15 cellular contexts compared by ENCODE assay signal in genomic region chr10:89182894-89183293, GRCh38. TPM values are rescaled to one million over a fixed set of nuclear protein-coding genes. Genes with fewer than 3 reads are reported as not detected.
A peak's percentile ranks its signal among the peaks of the same experiment; 100 is the strongest.
DNase-seq lines count a peak whose midpoint lies in the region; ATAC-seq, FAIRE-seq and TF ChIP-seq lines count a peak whose summit lies in the region.
"Had no signal": no experiment of that assay in that cellular context is flagged by ENCODE, and none has a peak within 500 bp of the region (broad histone marks: within the 10 kb centered on the region; RNA-seq: fewer than 3 reads in every experiment).

No MANE protein-coding gene starts in this region.

- intact Hi-C loops in activated CD4-positive, alpha-beta memory T cell treated with anti-CD3 and anti-CD28 coated beads for 36 hours (cut with micrococcal nuclease), result no loop called here
- intact Hi-C loops in sciatic nerve (cut with DNase I) (no loop called here), kidney (cut with DNase I) (no loop called here)

- H3K4me1 ChIP-seq in GM23338 (ENCODE audit: insufficient read depth), result no peaks in the 10 kb centered on the region
- H3K4me1 ChIP-seq in hepatocyte (ENCODE audit: insufficient read depth), result peaks cover 7% of the 10 kb centered on the region
- no peaks in the 10 kb centered on the region for H3K4me1 ChIP-seq in kidney (ENCODE audit: control insufficient read depth in 1 of 2, insufficient read depth in 1 of 2, low read depth in 1 of 2, low read length in 2 of 2)

- H3K27me3 ChIP-seq in GM23338 (ENCODE audit: insufficient read depth), result no peaks in the 10 kb centered on the region
- H3K27me3 ChIP-seq in hepatocyte, result peaks cover 19% of the 10 kb centered on the region
- H3K27me3 ChIP-seq: BLaER1 treated with 17β-estradiol and CSF1 and Interleukin-3, amounts not matched to agents 10 nM and 100 nM had no signal

- ATAC-seq in GM23338 (no peak), sciatic nerve (no peak)
- ATAC-seq in activated T-helper 17 cell treated with anti-CD3 and anti-CD28 coated beads, Interleukin-2, amount 50 U/mL, for 72 hours (replicated peaks), result peak; percentile 44

- no peak overlapping the region for H3K27ac ChIP-seq in GM23338 (ENCODE audit: low read depth)
- H3K27ac ChIP-seq in hepatocyte, result no peak overlapping the region
- H3K27ac ChIP-seq in kidney (ENCODE audit: low read depth in 2 of 2, low read length in 2 of 2), result no peak overlapping the region
- H3K27ac ChIP-seq: BLaER1 treated with 17β-estradiol and CSF1 and Interleukin-3, amounts not matched to agents 10 nM and 100 nM had no signal

- POLR2A ChIA-PET in activated CD4-positive, alpha-beta memory T cell treated with anti-CD3 and anti-CD28 coated beads for 36 hours (lab: Charles Lee), result interaction anchor here (0.5 kb wide), 1 partner anchor 16 kb away, joined by 3 read pairs; no protein-coding TSS in a partner anchor
- POLR2A ChIA-PET in activated CD4-positive, alpha-beta memory T cell treated with anti-CD3 and anti-CD28 coated beads, Interleukin-2, amount 10 ng/mL, durations not matched to agents 7 days and 5 days (lab: Charles Lee), result no interaction called here

- H3K9me2 ChIP-seq in GM23338 (ENCODE audit: insufficient read depth) (peaks cover 6% of the 10 kb centered on the region; the same call in 1 of the 2 replicates), hepatocyte (replicated peaks; ENCODE audit: insufficient read depth) (no peaks in the 10 kb centered on the region)

- TF ChIP-seq CTCF in GM23338 (conservative IDR thresholded peaks at IDR 0.05; ENCODE audit: low read depth in 2 of 2) (no peak), hepatocyte (IDR thresholded peaks at IDR 0.05; ENCODE audit: poor library complexity) (no peak), kidney (IDR thresholded peaks at IDR 0.05; ENCODE audit: borderline replicate concordance, extremely low read depth, insufficient read depth) (no peak)

- no peaks in the 10 kb centered on the region for H3K36me3 Mint-ChIP-seq in activated CD4-positive, alpha-beta memory T cell treated with anti-CD3 and anti-CD28 coated beads for 36 hours
- peaks cover 2% of the 10 kb centered on the region for H3K36me3 Mint-ChIP-seq in activated CD4-positive, alpha-beta memory T cell treated with anti-CD3 and anti-CD28 coated beads, Interleukin-2, amount 10 ng/mL, durations not matched to agents 7 days and 5 days (ENCODE audit: low read depth)
- no peaks in the 10 kb centered on the region for H3K36me3 Mint-ChIP-seq in GM23338 (ENCODE audit: low read depth)
- no peaks in the 10 kb centered on the region for H3K36me3 Mint-ChIP-seq in activated T-helper 17 cell treated with anti-CD3 and anti-CD28 coated beads, Interleukin-2, amount 50 U/mL, for 72 hours (ENCODE audit: low read depth)
- H3K36me3 Mint-ChIP-seq: CD4-positive, CD25-positive, alpha-beta regulatory T cell had no signal

- DNase-seq in activated CD4-positive, alpha-beta memory T cell treated with anti-CD3 and anti-CD28 coated beads for 36 hours, result peak; percentile 25
- DNase-seq in activated CD4-positive, alpha-beta memory T cell treated with anti-CD3 and anti-CD28 coated beads, Interleukin-2, amount 10 ng/mL, durations not matched to agents 7 days and 5 days, result no peak
- DNase-seq in GM12891 (ENCODE audit: insufficient read length, low spot score), result no peak
- peak; percentile 13 for DNase-seq in GM23338 (ENCODE audit: low spot score)
- no peak for DNase-seq in sciatic nerve (ENCODE audit: low spot score)
- no peak for DNase-seq in hepatocyte (ENCODE audit: low spot score)
- DNase-seq in kidney, result no peak
- DNase-seq: ACHN; CD4-positive, CD25-positive, alpha-beta regulatory T cell; DMS53; GF-D8; H9 had no signal

- H3K36me3 ChIP-seq in GM23338 (ENCODE audit: insufficient read depth) (no peaks in the 10 kb centered on the region), hepatocyte (replicated peaks; ENCODE audit: insufficient read depth, low read depth) (no peaks in the 10 kb centered on the region), kidney (ENCODE audit: control insufficient read depth in 1 of 2, insufficient read depth in 2 of 2, low read length in 2 of 2) (no peaks in the 10 kb centered on the region)
- H3K36me3 ChIP-seq: BLaER1 treated with 17β-estradiol and CSF1 and Interleukin-3, amounts not matched to agents 10 nM and 100 nM had no signal

- 86% methylated on average over 2 of the region's 2 CpGs for WGBS in hepatocyte (ENCODE audit: low lambda C conversion rate, missing lambda C conversion rate)

- H2AFZ ChIP-seq in GM23338 (no peak overlapping the region), hepatocyte (no peak overlapping the region)

- H3F3A ChIP-seq in GM23338 (replicated peaks; ENCODE audit: low read depth), result no peaks in the 10 kb centered on the region

- H3K4me3 ChIP-seq in GM23338 (no peak overlapping the region), hepatocyte (no peak overlapping the region), kidney (ENCODE audit: low read length in 2 of 2) (no peak overlapping the region)
- H3K4me3 ChIP-seq: BLaER1 treated with 17β-estradiol and CSF1 and Interleukin-3, amounts not matched to agents 10 nM and 100 nM had no signal

- H3K27me3 Mint-ChIP-seq in activated CD4-positive, alpha-beta memory T cell treated with anti-CD3 and anti-CD28 coated beads for 36 hours, result peaks cover 8% of the 10 kb centered on the region
- H3K27me3 Mint-ChIP-seq in activated CD4-positive, alpha-beta memory T cell treated with anti-CD3 and anti-CD28 coated beads, Interleukin-2, amount 10 ng/mL, durations not matched to agents 7 days and 5 days, result peaks cover 15% of the 10 kb centered on the region
- peaks cover 2% of the 10 kb centered on the region for H3K27me3 Mint-ChIP-seq in GM23338 (ENCODE audit: insufficient read depth, low read depth, poor library complexity)
- H3K27me3 Mint-ChIP-seq in activated T-helper 17 cell treated with anti-CD3 and anti-CD28 coated beads, Interleukin-2, amount 50 U/mL, for 72 hours, result peaks cover 4% of the 10 kb centered on the region

- H3K4me2 ChIP-seq in GM23338 (no peak overlapping the region), hepatocyte (no peak overlapping the region)
- H3K4me2 ChIP-seq: BLaER1 treated with 17β-estradiol and CSF1 and Interleukin-3, amounts not matched to agents 10 nM and 100 nM had no signal

- H3K9me3 ChIP-seq in hepatocyte (ENCODE audit: low read depth) (no peaks in the 10 kb centered on the region), kidney (ENCODE audit: control insufficient read depth in 1 of 2, low read length in 2 of 2) (peaks cover 0 to 3% of the 10 kb centered on the region in 2 donors)

- no peak overlapping the region for H3K4me3 Mint-ChIP-seq in activated CD4-positive, alpha-beta memory T cell treated with anti-CD3 and anti-CD28 coated beads for 36 hours
- H3K4me3 Mint-ChIP-seq in activated CD4-positive, alpha-beta memory T cell treated with anti-CD3 and anti-CD28 coated beads, Interleukin-2, amount 10 ng/mL, durations not matched to agents 7 days and 5 days, result no peak overlapping the region
- no peak overlapping the region for H3K4me3 Mint-ChIP-seq in GM23338
- no peak overlapping the region for H3K4me3 Mint-ChIP-seq in activated T-helper 17 cell treated with anti-CD3 and anti-CD28 coated beads, Interleukin-2, amount 50 U/mL, for 72 hours
- H3K4me3 Mint-ChIP-seq: CD4-positive, CD25-positive, alpha-beta regulatory T cell; H9 had no signal

- no peak overlapping the region for H3K27ac Mint-ChIP-seq in activated CD4-positive, alpha-beta memory T cell treated with anti-CD3 and anti-CD28 coated beads for 36 hours
- H3K27ac Mint-ChIP-seq in activated CD4-positive, alpha-beta memory T cell treated with anti-CD3 and anti-CD28 coated beads, Interleukin-2, amount 10 ng/mL, durations not matched to agents 7 days and 5 days, result no peak overlapping the region
- H3K27ac Mint-ChIP-seq in GM23338, result no peak overlapping the region
- H3K27ac Mint-ChIP-seq in activated T-helper 17 cell treated with anti-CD3 and anti-CD28 coated beads, Interleukin-2, amount 50 U/mL, for 72 hours, result no peak overlapping the region
- H3K27ac Mint-ChIP-seq: CD4-positive, CD25-positive, alpha-beta regulatory T cell; H9 had no signal

- no peaks in the 10 kb centered on the region for H3K9me3 Mint-ChIP-seq in activated CD4-positive, alpha-beta memory T cell treated with anti-CD3 and anti-CD28 coated beads for 36 hours
- no peaks in the 10 kb centered on the region for H3K9me3 Mint-ChIP-seq in activated CD4-positive, alpha-beta memory T cell treated with anti-CD3 and anti-CD28 coated beads, Interleukin-2, amount 10 ng/mL, durations not matched to agents 7 days and 5 days
- H3K9me3 Mint-ChIP-seq in GM23338, result no peaks in the 10 kb centered on the region
- no peaks in the 10 kb centered on the region for H3K9me3 Mint-ChIP-seq in activated T-helper 17 cell treated with anti-CD3 and anti-CD28 coated beads, Interleukin-2, amount 50 U/mL, for 72 hours
- H3K9me3 Mint-ChIP-seq: CD4-positive, CD25-positive, alpha-beta regulatory T cell; H9 had no signal

- CTCF ChIA-PET in activated CD4-positive, alpha-beta memory T cell treated with anti-CD3 and anti-CD28 coated beads for 36 hours (lab: Charles Lee), result interaction anchor here (1.2 kb wide), 1 partner anchor 154 kb away, joined by 3 read pairs; no protein-coding TSS in a partner anchor
- CTCF ChIA-PET in activated CD4-positive, alpha-beta memory T cell treated with anti-CD3 and anti-CD28 coated beads, Interleukin-2, amount 10 ng/mL, durations not matched to agents 7 days and 5 days (lab: Charles Lee), result interaction anchor here (1.1 kb wide), 1 partner anchor 35 kb away, joined by 3 read pairs; no protein-coding TSS in a partner anchor

- H3K4me1 Mint-ChIP-seq in activated CD4-positive, alpha-beta memory T cell treated with anti-CD3 and anti-CD28 coated beads for 36 hours (ENCODE audit: low read depth), result no peaks in the 10 kb centered on the region
- no peaks in the 10 kb centered on the region for H3K4me1 Mint-ChIP-seq in activated CD4-positive, alpha-beta memory T cell treated with anti-CD3 and anti-CD28 coated beads, Interleukin-2, amount 10 ng/mL, durations not matched to agents 7 days and 5 days
- peaks cover 2% of the 10 kb centered on the region; the same call in 1 of the 3 replicates for H3K4me1 Mint-ChIP-seq in GM23338
- no peaks in the 10 kb centered on the region for H3K4me1 Mint-ChIP-seq in activated T-helper 17 cell treated with anti-CD3 and anti-CD28 coated beads, Interleukin-2, amount 50 U/mL, for 72 hours
- H3K4me1 Mint-ChIP-seq: CD4-positive, CD25-positive, alpha-beta regulatory T cell had no signal

- peak; percentile 83 for FAIRE-seq in GM12891 (lab: Jason Lieb, UNC)
- no peak for FAIRE-seq in kidney (lab: Jason Lieb, UNC)

- no peaks in the 10 kb centered on the region for H3K79me2 ChIP-seq in GM23338 (replicated peaks; ENCODE audit: insufficient read depth)
- no peaks in the 10 kb centered on the region for H3K79me2 ChIP-seq in hepatocyte

- H4K20me1 ChIP-seq in GM23338 (replicated peaks; ENCODE audit: insufficient read depth), result no peaks in the 10 kb centered on the region
- H4K20me1 ChIP-seq in hepatocyte (ENCODE audit: insufficient read depth, poor library complexity, severe bottlenecking), result no peaks in the 10 kb centered on the region
- H4K20me1 ChIP-seq: BLaER1 treated with 17β-estradiol and CSF1 and Interleukin-3, amounts not matched to agents 10 nM and 100 nM had no signal

- TF ChIP-seq POLR2A in GM12891 (IDR thresholded peaks at IDR 0.05; ENCODE audit: low read depth, low read length), result no peak

- no peak overlapping the region for H3K9ac ChIP-seq in kidney (ENCODE audit: low read length in 2 of 2)
- H3K9ac ChIP-seq: BLaER1 treated with 17β-estradiol and CSF1 and Interleukin-3, amounts not matched to agents 10 nM and 100 nM had no signal

RNA-seq across cellular contexts. Expression of gene CH25H, which starts 24.2 kb away (rescaled TPM):
- under 1 TPM in 1 of 2 experiments, not detected in 1; 0.12 TPM for total RNA-seq in activated CD4-positive, alpha-beta memory T cell treated with anti-CD3 and anti-CD28 coated beads for 36 hours
- not detected for total RNA-seq in activated CD4-positive, alpha-beta memory T cell treated with anti-CD3 and anti-CD28 coated beads, Interleukin-2, amount 10 ng/mL, durations not matched to agents 7 days and 5 days
- not detected for polyA plus RNA-seq in GM12891 (2012; ENCODE audit: low read depth, missing spikeins)
- total RNA-seq in GM23338 (2014; rRNA removed; shearing (Covaris generic)), result 0.47 and 1.3 TPM in 2 replicates
- polyA plus RNA-seq in GM23338 (2016; fragmentation: Nextera tagmentation; extraction: Ambion mirVana) (1.7 and 1.8 TPM in 2 replicates), hepatocyte (3.8 and 5.7 TPM in 2 replicates), kidney (ENCODE audit: insufficient read depth, low read depth, low replicate concordance) (1.2 TPM)
- total RNA-seq in activated T-helper 17 cell treated with anti-CD3 and anti-CD28 coated beads, Interleukin-2, amount 50 U/mL, for 72 hours, result not detected
- total RNA-seq in sciatic nerve (8.8 TPM), hepatocyte (3.9 and 8.8 TPM in 2 replicates), kidney (3.2 TPM)
- total RNA-seq: HT1080 had no signal

Comparison
In these comparisons a context has a peak if more than half of its experiments do, and no peak if none do; other contexts are left out.
1. DNase-seq: peak in activated CD4-positive, alpha-beta memory T cell treated with anti-CD3 and anti-CD28 coated beads for 36 hours (single experiment) and GM23338 (single experiment); none in activated CD4-positive, alpha-beta memory T cell treated with anti-CD3 and anti-CD28 coated beads, Interleukin-2, amount 10 ng/mL, durations not matched to agents 7 days and 5 days (single experiment), GM12891 (single experiment), sciatic nerve (single experiment), hepatocyte (single experiment) and kidney (single experiment).